Comparison of ENCODE assay signal across 26 cellular contexts in genomic region chr3:65638301-65638700, GRCh38.
DNase-seq lines count a peak whose midpoint lies in the region; ATAC-seq, FAIRE-seq and TF ChIP-seq lines count a peak whose summit lies in the region.
"Had no signal": no experiment of that assay in that cellular context is flagged by ENCODE, and none has a peak within 500 bp of the region (broad histone marks: within the 10 kb centered on the region; RNA-seq: fewer than 3 reads in every experiment).

No MANE protein-coding gene starts in this region.

- peaks cover 5 to 11% of the 10 kb centered on the region in 2 donors for H3K9me3 Mint-ChIP-seq in activated naive CD4-positive, alpha-beta T cell treated with anti-CD3 and anti-CD28 coated beads, Interleukin-2, amount 50 U/mL, for 72 hours
- H3K9me3 Mint-ChIP-seq in activated naive CD8-positive, alpha-beta T cell treated with anti-CD3 and anti-CD28 coated beads for 36 hours = peaks cover 2% of the 10 kb centered on the region

- 65 to 87% (median 69%) methylated on average over 6 of the region's 6 CpGs for WGBS in small intestine, 3 donors

- H3K36me3 ChIP-seq in colonic mucosa (no peaks in the 10 kb centered on the region), small intestine (ENCODE audit: control insufficient read depth in 2 of 2, insufficient read depth in 2 of 2, low read length in 2 of 2) (no peaks in the 10 kb centered on the region), breast epithelium (no peaks in the 10 kb centered on the region)
- H3K36me3 ChIP-seq: BE2C, BLaER1 had no signal

- no peak overlapping the region for H3K27ac Mint-ChIP-seq in activated naive CD4-positive, alpha-beta T cell treated with anti-CD3 and anti-CD28 coated beads, Interleukin-2, amount 50 U/mL, for 72 hours
- H3K27ac Mint-ChIP-seq in activated naive CD8-positive, alpha-beta T cell treated with anti-CD3 and anti-CD28 coated beads for 36 hours = no peak overlapping the region
- H3K27ac Mint-ChIP-seq: CD14-positive monocyte; CD4-positive, alpha-beta memory T cell; CD4-positive, CD25-positive, alpha-beta regulatory T cell; CD8-positive, alpha-beta memory T cell had no signal

- peak; percentile 87 for ATAC-seq in left colon
- no peak for ATAC-seq in activated naive CD4-positive, alpha-beta T cell treated with anti-CD3 and anti-CD28 coated beads, Interleukin-2, amount 50 U/mL, for 72 hours

- H3K9ac ChIP-seq in colonic mucosa (ENCODE audit: low read depth in 2 of 2, low read length in 2 of 2) = no peak overlapping the region
- H3K9ac ChIP-seq: BLaER1 had no signal

- H3K4me3 Mint-ChIP-seq in activated naive CD8-positive, alpha-beta T cell treated with anti-CD3 and anti-CD28 coated beads for 36 hours = no peak overlapping the region
- H3K4me3 Mint-ChIP-seq: CD14-positive monocyte; CD4-positive, alpha-beta memory T cell; CD4-positive, CD25-positive, alpha-beta regulatory T cell; CD8-positive, alpha-beta memory T cell had no signal

- no peaks in the 10 kb centered on the region for H3K4me1 Mint-ChIP-seq in activated naive CD8-positive, alpha-beta T cell treated with anti-CD3 and anti-CD28 coated beads for 36 hours
- H3K4me1 Mint-ChIP-seq: CD14-positive monocyte; CD4-positive, alpha-beta memory T cell; CD4-positive, CD25-positive, alpha-beta regulatory T cell; CD8-positive, alpha-beta memory T cell had no signal

- H3K36me3 Mint-ChIP-seq in activated naive CD4-positive, alpha-beta T cell treated with anti-CD3 and anti-CD28 coated beads, Interleukin-2, amount 50 U/mL, for 72 hours = peaks cover 4 to 6% of the 10 kb centered on the region in 2 donors
- no peaks in the 10 kb centered on the region for H3K36me3 Mint-ChIP-seq in activated naive CD8-positive, alpha-beta T cell treated with anti-CD3 and anti-CD28 coated beads for 36 hours
- H3K36me3 Mint-ChIP-seq: CD14-positive monocyte; CD4-positive, alpha-beta memory T cell; CD4-positive, CD25-positive, alpha-beta regulatory T cell; CD8-positive, alpha-beta memory T cell had no signal

- H3K4me3 ChIP-seq in colonic mucosa (no peak overlapping the region), small intestine (ENCODE audit: low read depth in 1 of 2, low read length in 2 of 2) (no peak overlapping the region), breast epithelium (no peak overlapping the region)
- H3K4me3 ChIP-seq: BLaER1 had no signal

- TF ChIP-seq CTCF in colonic mucosa (IDR thresholded peaks at IDR 0.05) = no peak
- TF ChIP-seq CTCF in breast epithelium (IDR thresholded peaks at IDR 0.05) = no peak

- TF ChIP-seq POLR2A in breast epithelium (IDR thresholded peaks at IDR 0.05) = no peak

- H3K27ac ChIP-seq in colonic mucosa (no peak overlapping the region), small intestine (ENCODE audit: low read depth in 1 of 2, low read length in 1 of 2) (no peak overlapping the region), breast epithelium (no peak overlapping the region)
- H3K27ac ChIP-seq: BLaER1 had no signal

- intact Hi-C loops in colonic mucosa (cut with DNase I) = no loop called here
- intact Hi-C loops in left colon (cut with DNase I, micrococcal nuclease) = no loop called here
- intact Hi-C loops in breast epithelium (cut with DNase I; ENCODE audit: low total_unique reads) = no loop called here

- no peaks in the 10 kb centered on the region for H3K9me3 ChIP-seq in colonic mucosa
- no peaks in the 10 kb centered on the region for H3K9me3 ChIP-seq in small intestine (ENCODE audit: control insufficient read depth, low read depth)
- H3K9me3 ChIP-seq in breast epithelium = no peaks in the 10 kb centered on the region
- H3K9me3 ChIP-seq: BE2C, BLaER1 had no signal

- FAIRE-seq in small intestine (lab: Jason Lieb, UNC) = no peak
- FAIRE-seq: A204.1, G401.6, GM12891, GM19239 had no signal

- CTCF ChIA-PET in HEK293T (lab: Yijun Ruan, JAX) = no interaction called here

- H3K4me1 ChIP-seq in colonic mucosa (no peaks in the 10 kb centered on the region), small intestine (ENCODE audit: control insufficient read depth in 2 of 2, insufficient read depth in 1 of 2, low read depth in 1 of 2, low read length in 1 of 2) (no peaks in the 10 kb centered on the region), breast epithelium (no peaks in the 10 kb centered on the region)

- DNase-seq in HEK293T (ENCODE audit: extremely low spot score) (no peak), colonic mucosa (peak; percentile 26), left colon (no peak), small intestine (peak; percentile 7), DMS153 treated with DMSO at 0.1 percent for 48 hours (lab: John Stamatoyannopoulos, UW; ENCODE audit: unreplicated experiment) (no peak), breast epithelium (ENCODE audit: low spot score in 2 of 2) (no peak)
- DNase-seq in activated naive CD4-positive, alpha-beta T cell treated with anti-CD3 and anti-CD28 coated beads, Interleukin-2, amount 50 U/mL, for 72 hours (ENCODE audit: low spot score in 2 of 2) = no peak
- no peak for DNase-seq in activated naive CD8-positive, alpha-beta T cell treated with anti-CD3 and anti-CD28 coated beads for 36 hours
- DNase-seq: 8988T; ACHN; BE2C; C1 segment of cervical spinal cord; CD4-positive, alpha-beta memory T cell; CD4-positive, CD25-positive, alpha-beta regulatory T cell; CD8-positive, alpha-beta memory T cell; COR-L47; DMS 273 treated with DMSO at 0.1 percent for 48 hours; DMS153; DMS79 treated with DMSO at 0.1 percent for 48 hours; GF-D8 had no signal

- POLR2A ChIA-PET in HEK293T (lab: Yijun Ruan, JAX) = no interaction called here

- H3K27me3 Mint-ChIP-seq in activated naive CD8-positive, alpha-beta T cell treated with anti-CD3 and anti-CD28 coated beads for 36 hours = no peaks in the 10 kb centered on the region
- H3K27me3 Mint-ChIP-seq: CD4-positive, CD25-positive, alpha-beta regulatory T cell; CD8-positive, alpha-beta memory T cell had no signal

- H3K27me3 ChIP-seq in colonic mucosa (no peaks in the 10 kb centered on the region), small intestine (ENCODE audit: control insufficient read depth in 2 of 2, insufficient read depth in 2 of 2, low read length in 2 of 2) (no peaks in the 10 kb centered on the region), breast epithelium (no peaks in the 10 kb centered on the region)
- H3K27me3 ChIP-seq: BE2C, BLaER1 had no signal

TF ChIP-seq in HEK293T, 16 proteins besides CTCF, POLR2A, EP300 and RAD21:
- TF ChIP-seq FOXK2 (IDR thresholded peaks at IDR 0.05) (no peak), SUZ12 (IDR thresholded peaks at IDR 0.05) (no peak), ZNF384 (IDR thresholded peaks at IDR 0.05) (peak; percentile 43; the same call in 1 of the 2 replicates), FOXA1 (IDR thresholded peaks at IDR 0.05) (no peak), TARDBP (IDR thresholded peaks at IDR 0.05) (no peak), LEF1 (IDR thresholded peaks at IDR 0.05; ENCODE audit: borderline replicate concordance) (no peak)

Comparison
In these comparisons a context has a peak if more than half of its experiments do, and no peak if none do; other contexts are left out.
1. DNase-seq: peak in colonic mucosa (single experiment) and small intestine (single experiment); none in HEK293T (single experiment), left colon (0 of 2), activated naive CD4-positive, alpha-beta T cell treated with anti-CD3 and anti-CD28 coated beads, Interleukin-2, amount 50 U/mL, for 72 hours (0 of 2), DMS153 treated with DMSO at 0.1 percent for 48 hours (single experiment), breast epithelium (0 of 2) and activated naive CD8-positive, alpha-beta T cell treated with anti-CD3 and anti-CD28 coated beads for 36 hours (single experiment).